In the genomic region with DNA sequence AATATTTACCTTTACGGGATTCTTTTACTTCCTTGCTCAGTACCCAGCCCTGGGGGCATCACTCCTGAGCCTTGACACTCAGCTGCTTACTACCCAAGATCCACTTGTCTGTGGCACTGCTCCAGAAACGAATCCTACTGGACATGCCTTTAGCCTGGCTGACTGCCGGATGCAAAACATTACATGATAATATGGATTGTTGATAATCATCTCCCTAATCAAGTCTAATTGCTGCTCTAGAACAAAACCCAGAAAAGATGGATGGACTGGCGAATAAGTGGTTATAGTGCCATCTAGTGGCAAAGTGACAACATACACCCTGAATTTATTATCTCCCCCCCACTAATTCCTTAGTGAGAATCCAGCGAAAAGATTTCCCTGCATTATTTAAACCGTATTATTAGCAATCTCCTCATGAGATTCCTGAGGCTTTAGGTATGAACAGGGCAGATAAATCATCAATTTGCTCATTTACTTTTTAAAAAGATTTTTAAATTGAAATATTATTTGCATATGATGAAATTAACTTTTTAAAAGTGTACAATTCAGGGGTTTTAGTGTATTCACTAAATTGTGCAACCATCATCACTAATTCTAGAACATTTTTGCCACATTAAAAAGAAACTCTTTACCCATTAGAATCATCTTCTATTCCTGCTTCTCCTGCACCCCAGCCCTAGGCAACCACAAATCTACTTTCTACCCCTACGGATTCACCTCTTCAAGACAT, we compare ENCODE assay signal across 1 cellular context.
TF ChIP-seq lines count a peak whose summit lies in the region.

No MANE protein-coding gene starts in this region.

TF ChIP-seq in H1, 55 proteins besides CTCF, POLR2A, EP300 and RAD21:
- TF ChIP-seq GTF2F1 (IDR thresholded peaks at IDR 0.05; ENCODE audit: borderline replicate concordance, low read depth, low read length) (no peak), SRF (IDR thresholded peaks at IDR 0.05; ENCODE audit: low read depth, low read length) (no peak), BCL11A (IDR thresholded peaks at IDR 0.05; ENCODE audit: low read depth in 2 of 2, low read length in 2 of 2) (no peak), SP2 (IDR thresholded peaks at IDR 0.05; ENCODE audit: low read length) (no peak), CHD1 (IDR thresholded peaks at IDR 0.05; ENCODE audit: low read depth, low read length) (no peak), ATF3 (IDR thresholded peaks at IDR 0.05; ENCODE audit: insufficient read depth, low read depth, low read length) (no peak), MAFK (IDR thresholded peaks at IDR 0.05; ENCODE audit: low read depth, low read length) (no peak), TEAD4 (IDR thresholded peaks at IDR 0.05; ENCODE audit: low read depth, low read length) (no peak), KDM5A (IDR thresholded peaks at IDR 0.05; ENCODE audit: low read length) (no peak), SIN3A (conservative IDR thresholded peaks at IDR 0.05 in 1 of 2, IDR thresholded peaks at IDR 0.05 in 1 of 2; ENCODE audit: low read depth in 1 of 2, low read length in 2 of 2) (no peak), PHF8 (conservative IDR thresholded peaks at IDR 0.05; ENCODE audit: low read depth, low read length) (no peak), HDAC6 (IDR thresholded peaks at IDR 0.05; ENCODE audit: low read depth, low read length) (no peak), CBX8 (IDR thresholded peaks at IDR 0.05; ENCODE audit: borderline replicate concordance, low read depth, low read length) (no peak), EGR1 (IDR thresholded peaks at IDR 0.05; ENCODE audit: borderline replicate concordance, low read depth, low read length) (no peak), POU5F1 (IDR thresholded peaks at IDR 0.05; ENCODE audit: low read depth, low read length) (no peak), HDAC2 (IDR thresholded peaks at IDR 0.05; ENCODE audit: borderline replicate concordance in 1 of 2, low read depth in 2 of 2, low read length in 2 of 2) (no peak), FOSL1 (IDR thresholded peaks at IDR 0.05; ENCODE audit: insufficient read depth, low read depth, low read length) (no peak)
